In genomic region chr7:1040790-1041189, GRCh38 we compare ENCODE assay signal across 12 cellular contexts. TPM values are rescaled to one million over a fixed set of nuclear protein-coding genes. Genes with fewer than 3 reads are reported as not detected.
A peak's percentile ranks its signal among the peaks of the same experiment; 100 is the strongest.
DNase-seq lines count a peak whose midpoint lies in the region; ATAC-seq and TF ChIP-seq lines count a peak whose summit lies in the region.
"Had no signal": no experiment of that assay in that cellular context is flagged by ENCODE, and none has a peak within 500 bp of the region (broad histone marks: within the 10 kb centered on the region; RNA-seq: fewer than 3 reads in every experiment).

No MANE protein-coding gene starts in this region.

- peaks cover 26% of the 10 kb centered on the region for H3K4me1 Mint-ChIP-seq in endodermal cell

- no peaks in the 10 kb centered on the region for H3K27me3 ChIP-seq in endodermal cell (ENCODE audit: control insufficient read depth, insufficient read depth, low read length, poor library complexity, severe bottlenecking)

- H3K27ac Mint-ChIP-seq in endodermal cell: no peak overlapping the region

- H3K9me3 ChIP-seq in endodermal cell (ENCODE audit: control insufficient read depth, low read length): peaks cover 5% of the 10 kb centered on the region

- peaks cover 9% of the 10 kb centered on the region for H3K4me1 ChIP-seq in endodermal cell (ENCODE audit: control insufficient read depth, insufficient read depth, low read length)

- no peak overlapping the region for H3K9ac ChIP-seq in endodermal cell (ENCODE audit: extremely low read depth, low read length, poor library complexity, severe bottlenecking)

- peaks cover 6% of the 10 kb centered on the region for H3K9me3 Mint-ChIP-seq in endodermal cell

- TF ChIP-seq CTCF in endodermal cell (conservative IDR thresholded peaks at IDR 0.05): no peak

- H3K27ac ChIP-seq in endodermal cell (ENCODE audit: low read depth, low read length): peak overlapping the region; percentile 49
- H3K27ac ChIP-seq: coronary artery had no signal

- H3K36me3 ChIP-seq in endodermal cell (ENCODE audit: control insufficient read depth, insufficient read depth, low read length): peaks cover 1% of the 10 kb centered on the region

- H3K4me3 Mint-ChIP-seq in endodermal cell: peak overlapping the region; percentile 44

- H3K27me3 Mint-ChIP-seq in endodermal cell (ENCODE audit: insufficient read depth): peaks cover 2% of the 10 kb centered on the region

- H3K4me3 ChIP-seq in endodermal cell (ENCODE audit: low read length): no peak overlapping the region
- H3K4me3 ChIP-seq: coronary artery had no signal

- intact Hi-C loops in posterior cingulate gyrus (cut with DNase I): no loop called here
- intact Hi-C loops in sciatic nerve (cut with DNase I): no loop called here

- 44 to 78% methylated on average over 11 to 16 of the region's 16 CpGs for whole genome bisulfite sequencing in endodermal cell (ENCODE audit: insufficient coverage in 1 of 2, insufficient read length in 1 of 2), 2 experiments

- ATAC-seq in HG02763 (IDR thresholded peaks at IDR 0.05; ENCODE audit: unreplicated experiment) (no peak), GM18867 (IDR thresholded peaks at IDR 0.05; ENCODE audit: unreplicated experiment) (no peak), sciatic nerve (no peak)

- H3K36me3 Mint-ChIP-seq in endodermal cell (ENCODE audit: low read depth): peaks cover 5% of the 10 kb centered on the region

- DNase-seq in EH (ENCODE audit: low read depth) (peak; percentile 86), NCI-H2227 (lab: John Stamatoyannopoulos, UW; ENCODE audit: unreplicated experiment) (peak; percentile 45), endodermal cell (no peak), posterior cingulate gyrus (peak in 8 of 10 donors; percentile 48 to 95 (median 64)), midbrain (lab: John Stamatoyannopoulos, UW) (no peak), sciatic nerve (ENCODE audit: low spot score) (no peak)
- DNase-seq: activated CD8-positive, alpha-beta memory T cell treated with anti-CD3 and anti-CD28 coated beads, Interleukin-2, amount 50 U/mL, for 48 hours; NCI-H1092 had no signal

RNA-seq across cellular contexts. Expression of gene GPR146, which starts 3.6 kb away (rescaled TPM):
- total RNA-seq in endodermal cell (under 1 TPM; 0.66 to 0.75 TPM), sciatic nerve (50.5 TPM)
- polyA plus RNA-seq in endodermal cell (2013, experiment 1 of 2): 1.1 TPM
- polyA plus RNA-seq in endodermal cell (2013, experiment 2 of 2): 1.7 TPM

RNA-seq across cellular contexts. Expression of gene GPER1, which starts 47.1 kb away (rescaled TPM):
- total RNA-seq in endodermal cell (under 1 TPM; 0.35 to 0.51 TPM), sciatic nerve (11.1 TPM)
- polyA plus RNA-seq in endodermal cell (2013, experiment 1 of 2): 1.1 TPM
- 0.91 TPM for polyA plus RNA-seq in endodermal cell (2013, experiment 2 of 2)

RNA-seq across cellular contexts. Expression of gene CYP2W1, which starts 57.8 kb away (rescaled TPM):
- not detected for total RNA-seq in endodermal cell
- polyA plus RNA-seq in endodermal cell (2013, experiment 1 of 2): not detected
- polyA plus RNA-seq in endodermal cell (2013, experiment 2 of 2): not detected
- total RNA-seq in sciatic nerve: 1.6 TPM
- total RNA-seq: omental fat pad had no signal

Comparison
In these comparisons a context has a peak if more than half of its experiments do, and no peak if none do; other contexts are left out.
1. DNase-seq: peak in EH (single experiment), NCI-H2227 (single experiment) and posterior cingulate gyrus (8 of 10); none in endodermal cell (single experiment), midbrain (single experiment) and sciatic nerve (single experiment).
2. RNA of gene GPR146, which starts 3.6 kb away (total RNA-seq): 50.5 TPM in sciatic nerve (single experiment); 0.66 to 0.75 TPM in endodermal cell; every median in the first group is over 10 times any median in the second.